In the genomic region with DNA sequence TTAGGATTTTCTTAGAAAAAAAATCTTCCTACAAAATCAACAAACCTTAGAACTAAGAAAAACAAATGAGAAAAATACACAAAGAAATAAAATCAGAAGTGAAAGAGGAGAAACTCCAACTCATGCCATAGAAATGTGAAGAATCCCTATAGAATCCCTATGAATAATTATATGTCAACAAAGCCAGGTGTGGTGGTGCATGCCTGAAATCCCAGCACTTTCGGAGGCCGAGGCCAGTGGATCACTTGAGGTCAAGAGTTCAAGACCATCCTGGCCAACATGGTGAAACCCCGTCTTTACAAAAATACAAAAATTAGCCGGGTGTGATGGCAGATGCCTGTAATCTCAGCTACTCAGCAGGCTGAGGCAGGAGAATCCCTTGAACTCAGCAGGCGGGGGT, we compare ENCODE assay signal across 2 cellular contexts.
TF ChIP-seq lines count a peak whose summit lies in the region.

No MANE protein-coding gene starts in this region.

TF ChIP-seq in SK-N-SH, 30 proteins besides CTCF, POLR2A, EP300 and RAD21 (continued from another document):
- TF ChIP-seq RXRA (IDR thresholded peaks at IDR 0.05; ENCODE audit: borderline replicate concordance, low read depth) (peak; percentile 31; the same call in 1 of the 2 replicates), TEAD4 (IDR thresholded peaks at IDR 0.05; ENCODE audit: borderline replicate concordance, insufficient read depth) (peak; percentile 29; the same call in 1 of the 2 replicates), JUND (IDR thresholded peaks at IDR 0.05) (peak; percentile 22; the same call in 1 of the 2 replicates), IRF3 (IDR thresholded peaks at IDR 0.05; ENCODE audit: low read depth, low read length) (no peak)

TF ChIP-seq in SK-N-SH treated with all-trans-retinoic acid at 6 μM for 48 hours, 23 proteins besides CTCF, POLR2A, EP300 and RAD21 (continued from another document):
- TF ChIP-seq ZC3H10 (CRISPR knock-in tag; IDR thresholded peaks at IDR 0.05) (no peak), CSDC2 (CRISPR knock-in tag; IDR thresholded peaks at IDR 0.05) (no peak), RARB (CRISPR knock-in tag; IDR thresholded peaks at IDR 0.05) (no peak), ZFP3 (CRISPR knock-in tag; IDR thresholded peaks at IDR 0.05) (no peak), ZNF565 (CRISPR knock-in tag; conservative IDR thresholded peaks at IDR 0.05; ENCODE audit: low read depth) (no peak), PPARA (CRISPR knock-in tag; IDR thresholded peaks at IDR 0.05; ENCODE audit: borderline replicate concordance) (no peak), BACH2 (CRISPR knock-in tag; IDR thresholded peaks at IDR 0.05; ENCODE audit: borderline replicate concordance) (no peak), OSR1 (CRISPR knock-in tag; IDR thresholded peaks at IDR 0.05) (no peak), ZFP30 (CRISPR knock-in tag; IDR thresholded peaks at IDR 0.05) (no peak), ESRRG (CRISPR knock-in tag; IDR thresholded peaks at IDR 0.05) (no peak), ARNTL (CRISPR knock-in tag; IDR thresholded peaks at IDR 0.05; ENCODE audit: borderline replicate concordance, low read depth) (no peak), POU6F1 (CRISPR knock-in tag; IDR thresholded peaks at IDR 0.05; ENCODE audit: borderline replicate concordance, low read depth) (no peak), ZNF70 (CRISPR knock-in tag; IDR thresholded peaks at IDR 0.05) (no peak), CREB5 (CRISPR knock-in tag; IDR thresholded peaks at IDR 0.05; ENCODE audit: low read depth) (no peak)
- TF ChIP-seq, protein P1, sequence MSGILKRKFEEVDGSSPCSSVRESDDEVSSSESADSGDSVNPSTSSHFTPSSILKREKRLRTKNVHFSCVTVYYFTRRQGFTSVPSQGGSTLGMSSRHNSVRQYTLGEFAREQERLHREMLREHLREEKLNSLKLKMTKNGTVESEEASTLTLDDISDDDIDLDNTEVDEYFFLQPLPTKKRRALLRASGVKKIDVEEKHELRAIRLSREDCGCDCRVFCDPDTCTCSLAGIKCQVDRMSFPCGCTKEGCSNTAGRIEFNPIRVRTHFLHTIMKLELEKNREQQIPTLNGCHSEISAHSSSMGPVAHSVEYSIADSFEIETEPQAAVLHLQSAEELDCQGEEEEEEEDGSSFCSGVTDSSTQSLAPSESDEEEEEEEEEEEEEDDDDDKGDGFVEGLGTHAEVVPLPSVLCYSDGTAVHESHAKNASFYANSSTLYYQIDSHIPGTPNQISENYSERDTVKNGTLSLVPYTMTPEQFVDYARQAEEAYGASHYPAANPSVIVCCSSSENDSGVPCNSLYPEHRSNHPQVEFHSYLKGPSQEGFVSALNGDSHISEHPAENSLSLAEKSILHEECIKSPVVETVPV (CRISPR knock-in tag; IDR thresholded peaks at IDR 0.05), result no peak
- TF ChIP-seq, protein P2, sequence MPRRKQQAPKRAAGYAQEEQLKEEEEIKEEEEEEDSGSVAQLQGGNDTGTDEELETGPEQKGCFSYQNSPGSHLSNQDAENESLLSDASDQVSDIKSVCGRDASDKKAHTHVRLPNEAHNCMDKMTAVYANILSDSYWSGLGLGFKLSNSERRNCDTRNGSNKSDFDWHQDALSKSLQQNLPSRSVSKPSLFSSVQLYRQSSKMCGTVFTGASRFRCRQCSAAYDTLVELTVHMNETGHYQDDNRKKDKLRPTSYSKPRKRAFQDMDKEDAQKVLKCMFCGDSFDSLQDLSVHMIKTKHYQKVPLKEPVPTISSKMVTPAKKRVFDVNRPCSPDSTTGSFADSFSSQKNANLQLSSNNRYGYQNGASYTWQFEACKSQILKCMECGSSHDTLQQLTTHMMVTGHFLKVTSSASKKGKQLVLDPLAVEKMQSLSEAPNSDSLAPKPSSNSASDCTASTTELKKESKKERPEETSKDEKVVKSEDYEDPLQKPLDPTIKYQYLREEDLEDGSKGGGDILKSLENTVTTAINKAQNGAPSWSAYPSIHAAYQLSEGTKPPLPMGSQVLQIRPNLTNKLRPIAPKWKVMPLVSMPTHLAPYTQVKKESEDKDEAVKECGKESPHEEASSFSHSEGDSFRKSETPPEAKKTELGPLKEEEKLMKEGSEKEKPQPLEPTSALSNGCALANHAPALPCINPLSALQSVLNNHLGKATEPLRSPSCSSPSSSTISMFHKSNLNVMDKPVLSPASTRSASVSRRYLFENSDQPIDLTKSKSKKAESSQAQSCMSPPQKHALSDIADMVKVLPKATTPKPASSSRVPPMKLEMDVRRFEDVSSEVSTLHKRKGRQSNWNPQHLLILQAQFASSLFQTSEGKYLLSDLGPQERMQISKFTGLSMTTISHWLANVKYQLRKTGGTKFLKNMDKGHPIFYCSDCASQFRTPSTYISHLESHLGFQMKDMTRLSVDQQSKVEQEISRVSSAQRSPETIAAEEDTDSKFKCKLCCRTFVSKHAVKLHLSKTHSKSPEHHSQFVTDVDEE (CRISPR knock-in tag; IDR thresholded peaks at IDR 0.05), result no peak
